In the genomic region with DNA sequence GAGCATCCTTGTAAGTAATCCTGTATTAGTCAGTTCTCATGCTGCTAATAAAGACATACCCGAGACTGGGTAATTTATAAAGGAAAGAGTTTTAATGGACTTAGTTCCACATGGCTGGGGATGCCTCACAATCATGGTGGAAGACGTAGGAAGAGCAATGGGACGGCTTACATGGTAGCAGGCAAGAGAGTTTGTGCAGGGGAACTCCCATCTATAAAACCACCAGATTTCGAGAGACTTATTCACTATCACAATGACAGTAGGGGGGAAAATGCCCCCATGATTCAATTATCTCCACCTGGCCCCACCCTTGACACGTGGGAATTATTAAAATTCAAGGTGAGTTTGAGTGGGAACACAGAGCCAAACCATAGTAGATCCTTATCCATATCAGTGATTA, we compare ENCODE assay signal across 27 cellular contexts.
DNase-seq lines count a peak whose midpoint lies in the region; ATAC-seq, FAIRE-seq and TF ChIP-seq lines count a peak whose summit lies in the region.
"Had no signal": no experiment of that assay in that cellular context is flagged by ENCODE, and none has a peak within 500 bp of the region (broad histone marks: within the 10 kb centered on the region; RNA-seq: fewer than 3 reads in every experiment).

No MANE protein-coding gene starts in this region.

- SMC1A ChIA-PET in GM12878 (lab: Charles Lee; ENCODE audit: uncharacterized antibody, unreplicated experiment): no interaction called here

- H3K4me1 ChIP-seq in GM12878 (ENCODE audit: control insufficient read depth, insufficient read depth, low read length): peaks cover 15% of the 10 kb centered on the region
- H3K4me1 ChIP-seq: BE2C, SJCRH30 had no signal

- H3K36me3 Mint-ChIP-seq in activated T-cell treated with anti-CD3 and anti-CD28 coated beads, Interleukin-2, amount 50 U/mL, for 4 hours (ENCODE audit: insufficient read depth): peaks cover 3% of the 10 kb centered on the region
- H3K36me3 Mint-ChIP-seq: CD14-positive monocyte, IgD-negative memory B cell had no signal

- CTCF ChIA-PET in GM12878 (lab: Yijun Ruan, JAX): no interaction called here

- H3K27me3 Mint-ChIP-seq in activated T-cell treated with anti-CD3 and anti-CD28 coated beads, Interleukin-2, amount 50 U/mL, for 4 hours (ENCODE audit: low read depth): no peaks in the 10 kb centered on the region
- H3K27me3 Mint-ChIP-seq: CD8-positive, alpha-beta memory T cell; IgD-negative memory B cell had no signal

- H3K4me1 Mint-ChIP-seq in activated T-cell treated with anti-CD3 and anti-CD28 coated beads, Interleukin-2, amount 50 U/mL, for 4 hours (ENCODE audit: low read depth): peaks cover 61% of the 10 kb centered on the region

- no peak for TF ChIP-seq RAD21 in GM12878 (IDR thresholded peaks at IDR 0.05; ENCODE audit: insufficient read depth, low read depth, low read length)

- no peak overlapping the region for H3K9ac ChIP-seq in GM12878 (ENCODE audit: control insufficient read depth, insufficient read depth, low read length)
- H3K9ac ChIP-seq: KMS-11 had no signal

- no peak overlapping the region for H3K4me3 ChIP-seq in GM12878
- H3K4me3 ChIP-seq: SJCRH30 had no signal

- no peaks in the 10 kb centered on the region for H3K36me3 ChIP-seq in GM12878 (ENCODE audit: control insufficient read depth in 2 of 2, insufficient read depth in 2 of 2, low read length in 1 of 2)
- H3K36me3 ChIP-seq: BE2C, SJCRH30 had no signal

- no peak for FAIRE-seq in GM12878 (lab: Jason Lieb, UNC)
- FAIRE-seq: GM12891 had no signal

- RAD21 ChIA-PET in GM12878 (lab: Charles Lee; ENCODE audit: unreplicated experiment): no interaction called here

- no peaks in the 10 kb centered on the region for H4K20me1 ChIP-seq in GM12878 (ENCODE audit: control insufficient read depth, insufficient read depth)

- no peak for TF ChIP-seq CTCF in GM12878 (IDR thresholded peaks at IDR 0.05 in 2 of 3, conservative IDR thresholded peaks at IDR 0.05 in 1 of 3; ENCODE audit: control insufficient read depth in 2 of 3, extremely low read depth in 1 of 3, insufficient read depth in 1 of 3, low read depth in 3 of 3, low read length in 3 of 3)

- H2AFZ ChIP-seq in GM12878 (ENCODE audit: control insufficient read depth, low read depth, low read length): no peak overlapping the region

- TF ChIP-seq EP300 in GM12878 (IDR thresholded peaks at IDR 0.05; ENCODE audit: borderline replicate concordance in 1 of 2, control insufficient read depth in 1 of 2, low read depth in 2 of 2, low read length in 2 of 2): no peak

- ATAC-seq in activated T-cell treated with anti-CD3 and anti-CD28 coated beads, Interleukin-2, amount 50 U/mL, for 4 hours: peak; percentile 59 to 68
- ATAC-seq in GM12878: peak; percentile 30; the same call in 1 of the 3 replicates
- ATAC-seq in left colon: no peak
- ATAC-seq in HG02981 (IDR thresholded peaks at IDR 0.05; ENCODE audit: unreplicated experiment): no peak
- ATAC-seq: PC-3, Right ventricle myocardium inferior had no signal

- DNase-seq in activated T-cell treated with anti-CD3 and anti-CD28 coated beads, Interleukin-2, amount 50 U/mL, for 4 hours: no peak
- DNase-seq in activated T-cell treated with anti-CD3 and anti-CD28 coated beads, Interleukin-2, amount 50 U/mL, for 48 hours: no peak
- peak; percentile 28 for DNase-seq in stimulated activated CD4-positive, alpha-beta T cell treated with anti-CD3 and anti-CD28 coated beads, Interleukin-4, amount 100 ng/mL, for 24 hours
- DNase-seq in stimulated activated CD4-positive, alpha-beta T cell treated with anti-CD3 and anti-CD28 coated beads, Interleukin-12 subunit alpha, Interleukin-12 subunit beta, amount 100 ng/mL, for 4 hours: no peak
- DNase-seq in GM12878 (ENCODE audit: low read depth, low spot score) (no peak), left colon (no peak)
- DNase-seq: BE2C; CD8-positive, alpha-beta memory T cell; DMS 273 treated with DMSO at 0.1 percent for 48 hours; DMS79; EL; GDM1; GOT3; HCEC 1CT; MM.1S; NCI-H2029; NCI-H446; NCI-H524 treated with DMSO at 0.1 percent for 48 hours; NCI-H774; PC-3; SJCRH30 had no signal

- in situ Hi-C loops in GM12878 (cut with MboI): no loop called here

- no peak for TF ChIP-seq POLR2A in GM12878 (IDR thresholded peaks at IDR 0.05; ENCODE audit: low read depth, low read length)

- no peak overlapping the region for H3K4me3 Mint-ChIP-seq in activated T-cell treated with anti-CD3 and anti-CD28 coated beads, Interleukin-2, amount 50 U/mL, for 4 hours
- H3K4me3 Mint-ChIP-seq: CD14-positive monocyte, IgD-negative memory B cell had no signal

- H3K27ac ChIP-seq in GM12878 (ENCODE audit: control insufficient read depth, insufficient read depth): no peak overlapping the region
- H3K27ac ChIP-seq: KMS-11, SJCRH30 had no signal

- no peaks in the 10 kb centered on the region for H3K27me3 ChIP-seq in GM12878 (replicated peaks in 1 of 2; ENCODE audit: control insufficient read depth in 2 of 2, insufficient read depth in 2 of 2, low read length in 1 of 2)
- H3K27me3 ChIP-seq: BE2C, SJCRH30 had no signal

- intact Hi-C loops in GM12878 (cut with micrococcal nuclease; ENCODE audit: unreplicated experiment): no loop called here
- intact Hi-C loops in left colon (cut with DNase I, micrococcal nuclease): no loop called here

- POLR2A ChIA-PET in GM12878 (lab: Charles Lee): no interaction called here

- H3K4me2 ChIP-seq in GM12878 (ENCODE audit: control insufficient read depth, insufficient read depth): no peak overlapping the region
- H3K4me2 ChIP-seq: KMS-11 had no signal

- H3K9me3 ChIP-seq in GM12878 (replicated peaks; ENCODE audit: control insufficient read depth, insufficient read depth, low read length): no peaks in the 10 kb centered on the region
- H3K9me3 ChIP-seq: BE2C had no signal

- BruUV-seq in GM12878 (replicated peaks; lab: Mats Ljungman, UMichigan): no TSS peak

- H3K9me3 Mint-ChIP-seq in activated T-cell treated with anti-CD3 and anti-CD28 coated beads, Interleukin-2, amount 50 U/mL, for 4 hours: no peaks in the 10 kb centered on the region
- H3K9me3 Mint-ChIP-seq: CD14-positive monocyte had no signal

- H3K79me2 ChIP-seq in GM12878 (ENCODE audit: control insufficient read depth, insufficient read depth, low read length): no peaks in the 10 kb centered on the region

- 32% methylated on average over 5 of the region's 5 CpGs for WGBS in GM12878 (ENCODE audit: insufficient coverage, insufficient replicate concordance, low lambda C conversion rate, missing lambda C conversion rate)

TF ChIP-seq in GM12878, 131 proteins besides CTCF, POLR2A, EP300 and RAD21:
- TF ChIP-seq MXI1 (IDR thresholded peaks at IDR 0.05; ENCODE audit: low read depth, low read length) (no peak), RUNX3 (IDR thresholded peaks at IDR 0.05; ENCODE audit: low read length) (peak; percentile 31; the same call in 1 of the 2 replicates)
TF ChIP-seq in GM12878: peak in this region for 1.

Comparison
In these comparisons a context has a peak if more than half of its experiments do, and no peak if none do; other contexts are left out.
1. ATAC-seq: peak in activated T-cell treated with anti-CD3 and anti-CD28 coated beads, Interleukin-2, amount 50 U/mL, for 4 hours (2 of 2) and GM12878 (single experiment); none in left colon (single experiment) and HG02981 (single experiment).